19 cellular contexts compared by ENCODE assay signal in genomic region chr9:21295992-21296391, GRCh38.
"Had no signal": no experiment of that assay in that cellular context is flagged by ENCODE, and none has a peak within 500 bp of the region (broad histone marks: within the 10 kb centered on the region; RNA-seq: fewer than 3 reads in every experiment).

No MANE protein-coding gene starts in this region.

- DNase-seq: activated CD4-positive, alpha-beta T cell treated with anti-CD3 and anti-CD28 coated beads, Interleukin-2, amount 50 U/mL, for 1 hour; activated CD8-positive, alpha-beta T cell treated with anti-CD3 and anti-CD28 coated beads for 36 hours; activated gamma-delta T cell treated with Interleukin-2 at 50 U/mL for 16 hours; activated naive CD4-positive, alpha-beta T cell treated with anti-CD3 and anti-CD28 coated beads, Interleukin-2, amount 50 U/mL, for 16 hours; activated T-cell treated with anti-CD3 and anti-CD28 coated beads, Interleukin-2, amount 50 U/mL, for 4 hours; central memory CD4-positive, alpha-beta T cell; effector CD4-positive, alpha-beta T cell; foreskin keratinocyte; heart right ventricle; kidney glomerular epithelial cell; left lung; lower lobe of right lung; mesendoderm; right cardiac atrium; spleen; stimulated activated naive CD4-positive, alpha-beta T cell; T-helper 2 cell; testis; transverse colon had no signal
